In the genomic region with DNA sequence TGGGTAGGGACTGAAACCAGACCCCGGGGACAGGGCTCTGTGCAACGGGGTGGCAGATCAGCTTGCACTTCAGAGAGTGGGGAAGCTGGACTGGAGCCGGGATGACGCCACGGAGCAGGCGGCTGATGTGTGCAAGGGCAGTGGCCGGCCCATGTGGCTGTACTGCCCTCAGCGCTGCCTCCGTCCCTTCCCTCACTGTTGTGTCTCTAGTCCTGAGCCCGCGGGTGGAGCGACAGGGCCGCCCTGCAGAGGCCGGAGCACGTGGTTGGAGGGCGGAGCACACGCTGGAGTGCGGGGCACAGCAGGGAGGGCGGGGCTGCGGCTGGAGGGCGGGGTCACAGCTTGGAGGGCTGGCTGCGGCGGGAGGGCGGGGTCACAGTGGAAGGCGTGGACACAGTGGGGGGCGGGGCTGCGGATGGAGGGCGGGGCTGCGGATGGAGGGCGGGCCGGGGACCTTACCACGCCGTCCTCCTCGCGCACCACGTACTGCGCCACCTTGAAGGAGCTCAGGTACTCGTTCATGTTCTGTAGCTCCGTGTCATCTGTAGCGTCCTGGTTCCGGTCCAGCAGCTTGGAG, we compare ENCODE assay signal across 7 cellular contexts.
DNase-seq lines count a peak whose midpoint lies in the region; ATAC-seq lines count a peak whose summit lies in the region.

No MANE protein-coding gene starts in this region.

- no peak overlapping the region for H3K27ac ChIP-seq in iPS DF 6.9 (ENCODE audit: low read length)

- H3K27me3 ChIP-seq in adipocyte (replicated peaks; ENCODE audit: control insufficient read depth, insufficient read depth, low read length) (peaks cover 37% of the 10 kb centered on the region), iPS DF 6.9 (ENCODE audit: control insufficient read depth, insufficient read depth, low read length) (no peaks in the 10 kb centered on the region)

- H3K4me1 ChIP-seq in adipocyte (ENCODE audit: control insufficient read depth, insufficient read depth, low read length) (peaks cover 3% of the 10 kb centered on the region), iPS DF 6.9 (ENCODE audit: control insufficient read depth, insufficient read depth, low read length) (peaks cover 5% of the 10 kb centered on the region)

- H3K36me3 ChIP-seq in adipocyte (ENCODE audit: control insufficient read depth, insufficient read depth, low read length, severe bottlenecking): no peaks in the 10 kb centered on the region
- H3K36me3 ChIP-seq in iPS DF 6.9 (ENCODE audit: control insufficient read depth, insufficient read depth, low read length): no peaks in the 10 kb centered on the region

- DNase-seq in HUDEP-2 (lab: John Stamatoyannopoulos, UW; ENCODE audit: unreplicated experiment in 76 of 76) (peak in 73 of 76 experiments; percentile 25 to 96 (median 84)), T-helper 1 cell (peak; percentile 46 to 75 (median 68)), adipocyte (ENCODE audit: low read depth) (peak; percentile 72), iPS DF 6.9 (ENCODE audit: low read depth, low spot score) (no peak)
- peak; percentile 84 for DNase-seq in stimulated activated CD4-positive, alpha-beta T cell treated with anti-CD3 and anti-CD28 coated beads, Interleukin-15, amount 100 ng/mL, for 24 hours

- ATAC-seq in GM21526 (IDR thresholded peaks at IDR 0.05; ENCODE audit: low FRiP score, unreplicated experiment): no peak
- no peak for ATAC-seq in GM19351 (IDR thresholded peaks at IDR 0.05; ENCODE audit: unreplicated experiment)

- H3K4me3 ChIP-seq in adipocyte (ENCODE audit: low read length): no peak overlapping the region
- 0 out of 2 replicates have a peak overlapping the region, but pooled peaks have one; percentile 16 for H3K4me3 ChIP-seq in iPS DF 6.9 (ENCODE audit: low read length)

- H3K9me3 ChIP-seq in adipocyte (ENCODE audit: control insufficient read depth, low read length): peaks cover 16% of the 10 kb centered on the region
- no peaks in the 10 kb centered on the region for H3K9me3 ChIP-seq in iPS DF 6.9 (ENCODE audit: control insufficient read depth, insufficient read depth, low read length)

- WGBS in iPS DF 6.9 (ENCODE audit: insufficient coverage, insufficient read length): no CpG with 5 or more reads among the region's 41 CpGs

- no peak overlapping the region for H3K9ac ChIP-seq in adipocyte (ENCODE audit: low read length)
